ENCODE assay signal across 1 cellular context in the genomic region with DNA sequence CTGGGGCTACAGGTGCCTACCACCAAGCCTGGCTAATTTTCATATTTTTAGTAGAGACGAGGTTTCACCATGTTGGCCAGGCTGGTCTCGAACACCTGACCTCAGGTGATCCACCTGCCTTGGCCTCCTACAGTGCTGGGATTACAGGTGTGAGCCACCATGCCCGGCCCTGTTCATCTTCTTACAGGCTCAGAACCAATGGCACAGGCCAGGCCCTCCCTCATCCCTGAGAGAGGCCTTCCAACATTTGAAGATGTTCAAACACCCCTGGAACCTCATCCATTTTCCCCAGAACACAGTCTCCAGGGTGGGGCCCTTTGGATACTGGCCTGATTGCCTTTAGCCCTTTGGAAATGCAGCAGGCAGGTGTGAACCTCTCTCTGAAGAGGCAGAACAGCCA. TPM values are rescaled to one million over a fixed set of nuclear protein-coding genes. Genes with fewer than 3 reads are reported as not detected.
"Had no signal": no experiment of that assay in that cellular context is flagged by ENCODE, and none has a peak within 500 bp of the region (broad histone marks: within the 10 kb centered on the region; RNA-seq: fewer than 3 reads in every experiment).

No MANE protein-coding gene starts in this region.

RNA-seq across cellular contexts. Expression of a gene that starts 23.2 kb away (rescaled TPM):
- total RNA-seq: activated CD4-positive, alpha-beta memory T cell treated with anti-CD3 and anti-CD28 coated beads, Interleukin-2, amount 10 ng/mL, durations not matched to agents 7 days and 5 days had no signal
